Comparison of ENCODE assay signal across 1 cellular context in genomic region chr4:185395956-185396723, GRCh38.
TF ChIP-seq lines count a peak whose summit lies in the region.

No MANE protein-coding gene starts in this region.

TF ChIP-seq in K562, 482 proteins besides CTCF, POLR2A, EP300 and RAD21 (continued from another document and continues in another):
- peak; percentile 58 for TF ChIP-seq GMEB1 (CRISPR knock-in tag; IDR thresholded peaks at IDR 0.05)
- TF ChIP-seq E2F8 (IDR thresholded peaks at IDR 0.05; ENCODE audit: low read depth, partially characterized antibody), result peak; percentile 47
- TF ChIP-seq FOXK1 (CRISPR knock-in tag; IDR thresholded peaks at IDR 0.05; ENCODE audit: borderline replicate concordance), result peak; percentile 91; the same call in 1 of the 2 replicates
- no peak; the same call in 1 of the 2 replicates for TF ChIP-seq TCF3 (CRISPR knock-in tag; IDR thresholded peaks at IDR 0.05)
- TF ChIP-seq RREB1 (CRISPR knock-in tag; IDR thresholded peaks at IDR 0.05), result peak; percentile 65; the same call in 1 of the 2 replicates
- TF ChIP-seq HMG20B (CRISPR knock-in tag; IDR thresholded peaks at IDR 0.05), result no peak; the same call in 1 of the 2 replicates
- TF ChIP-seq SETDB1 (IDR thresholded peaks at IDR 0.05; ENCODE audit: low read length), result no peak
- peak; percentile 77; the same call in 1 of the 2 replicates for TF ChIP-seq JUND (IDR thresholded peaks at IDR 0.05; ENCODE audit: borderline replicate concordance, low read depth, low read length)
- TF ChIP-seq JUND (tag; IDR thresholded peaks at IDR 0.05; ENCODE audit: borderline replicate concordance, low read depth, low read length), result peak; percentile 6; the same call in 2 of the 3 replicates
- peak; percentile 83 for TF ChIP-seq HMGN3 (IDR thresholded peaks at IDR 0.05; ENCODE audit: borderline replicate concordance, extremely low read depth, insufficient read length, low read depth, low read length)
- TF ChIP-seq TEAD2 (tag; IDR thresholded peaks at IDR 0.05), result no peak
- TF ChIP-seq KDM2B (CRISPR knock-in tag; IDR thresholded peaks at IDR 0.05), result peak; percentile 15; the same call in 1 of the 2 replicates
- TF ChIP-seq TAF7 (tag; IDR thresholded peaks at IDR 0.05), result no peak
- peak; percentile 23; the same call in 1 of the 2 replicates for TF ChIP-seq CBX1 (IDR thresholded peaks at IDR 0.05; ENCODE audit: low read depth)
- no peak for TF ChIP-seq STAT5A (IDR thresholded peaks at IDR 0.05; ENCODE audit: borderline replicate concordance, low read length)
- no peak for TF ChIP-seq IRF2 (CRISPR knock-in tag; IDR thresholded peaks at IDR 0.05)
- peak; percentile 37 for TF ChIP-seq PRPF4 (IDR thresholded peaks at IDR 0.05; ENCODE audit: insufficient read depth, low read depth, low read length, poor library complexity, severe bottlenecking)
- TF ChIP-seq CEBPG (CRISPR knock-in tag; IDR thresholded peaks at IDR 0.05), result no peak
- TF ChIP-seq CEBPG (tag; conservative IDR thresholded peaks at IDR 0.05 in 1 of 2, IDR thresholded peaks at IDR 0.05 in 1 of 2), result no peak
- TF ChIP-seq PKNOX1 (IDR thresholded peaks at IDR 0.05), result 0 out of 2 replicates have a peak, but pooled peaks have one; percentile 26
- TF ChIP-seq RBM17 (IDR thresholded peaks at IDR 0.05; ENCODE audit: borderline replicate concordance, low read depth, low read length), result no peak
- TF ChIP-seq BDP1 (IDR thresholded peaks at IDR 0.05; ENCODE audit: insufficient read depth, insufficient read length), result no peak
- TF ChIP-seq ZNF143 (CRISPR knock-in tag; IDR thresholded peaks at IDR 0.05), result 0 out of 2 replicates have a peak, but pooled peaks have one; percentile 29
- TF ChIP-seq CXXC5 (CRISPR knock-in tag; IDR thresholded peaks at IDR 0.05), result peak; percentile 90
- peak; percentile 97 for TF ChIP-seq CREB1 (IDR thresholded peaks at IDR 0.05)
- TF ChIP-seq CREB1 (CRISPR knock-in tag; IDR thresholded peaks at IDR 0.05), result peak; percentile 94
- no peak for TF ChIP-seq SMAD1 (IDR thresholded peaks at IDR 0.05; ENCODE audit: low read depth, low read length, partially characterized antibody)
- peak in 1 of 2 experiments; percentile 48; a peak in 1 of 4 replicates for TF ChIP-seq MLLT1 (IDR thresholded peaks at IDR 0.05)
- TF ChIP-seq PURB (CRISPR knock-in tag; IDR thresholded peaks at IDR 0.05; ENCODE audit: low read depth), result no peak
- no peak for TF ChIP-seq ETS2 (tag; IDR thresholded peaks at IDR 0.05; ENCODE audit: borderline replicate concordance, poor library complexity, severe bottlenecking)
- TF ChIP-seq MCM7 (IDR thresholded peaks at IDR 0.05), result no peak
- peak; percentile 69 for TF ChIP-seq KDM5B (IDR thresholded peaks at IDR 0.05; ENCODE audit: insufficient replicate concordance, low read depth, low read length)
- TF ChIP-seq U2AF2 (optimal IDR thresholded peaks at IDR 0.05; ENCODE audit: low read depth, low read length), result no peak
- TF ChIP-seq ZNF778 (CRISPR knock-in tag; IDR thresholded peaks at IDR 0.05), result no peak
- no peak for TF ChIP-seq TFAM (CRISPR knock-in tag; conservative IDR thresholded peaks at IDR 0.05)
- TF ChIP-seq POLR2H (tag; IDR thresholded peaks at IDR 0.05; ENCODE audit: low read depth), result 0 out of 2 replicates have a peak, but pooled peaks have one; percentile 3
- 0 out of 2 replicates have a peak, but pooled peaks have one; percentile 2 for TF ChIP-seq ZNF316 (IDR thresholded peaks at IDR 0.05)
- TF ChIP-seq ZNF77 (CRISPR knock-in tag; IDR thresholded peaks at IDR 0.05), result no peak
- peak; percentile 86; the same call in 1 of the 2 replicates for TF ChIP-seq EHMT2 (IDR thresholded peaks at IDR 0.05)
- TF ChIP-seq MAFK (IDR thresholded peaks at IDR 0.05; ENCODE audit: low read length), result no peak
- TF ChIP-seq ELF2 (CRISPR knock-in tag; IDR thresholded peaks at IDR 0.05), result no peak
- no peak for TF ChIP-seq KAT8 (IDR thresholded peaks at IDR 0.05; ENCODE audit: low read depth)
- TF ChIP-seq ZKSCAN3 (CRISPR knock-in tag; IDR thresholded peaks at IDR 0.05), result no peak
- no peak for TF ChIP-seq ZNF586 (CRISPR knock-in tag; conservative IDR thresholded peaks at IDR 0.05)
- TF ChIP-seq TAF9B (IDR thresholded peaks at IDR 0.05; ENCODE audit: partially characterized antibody), result no peak
- peak; percentile 77; the same call in 1 of the 2 replicates for TF ChIP-seq ZNF431 (CRISPR knock-in tag; IDR thresholded peaks at IDR 0.05)
- TF ChIP-seq FOXJ2 (tag; IDR thresholded peaks at IDR 0.05), result no peak
- TF ChIP-seq STAG1 (CRISPR knock-in tag; IDR thresholded peaks at IDR 0.05; ENCODE audit: borderline replicate concordance), result no peak
- no peak for TF ChIP-seq ZNF764 (CRISPR knock-in tag; IDR thresholded peaks at IDR 0.05; ENCODE audit: low read depth)
- no peak for TF ChIP-seq TAF15 (IDR thresholded peaks at IDR 0.05; ENCODE audit: low read depth, low read length)
- no peak for TF ChIP-seq HNRNPH1 (optimal IDR thresholded peaks at IDR 0.05; ENCODE audit: low read depth, low read length)
- TF ChIP-seq EZH2 (IDR thresholded peaks at IDR 0.05; ENCODE audit: borderline replicate concordance, low read depth, low read length), result no peak
- TF ChIP-seq SMARCC2 (IDR thresholded peaks at IDR 0.05; ENCODE audit: low read depth), result no peak
- 0 out of 2 replicates have a peak, but pooled peaks have one; percentile 30 for TF ChIP-seq ZSCAN32 (CRISPR knock-in tag; IDR thresholded peaks at IDR 0.05)
- TF ChIP-seq ZNF785 (CRISPR knock-in tag; IDR thresholded peaks at IDR 0.05), result no peak
- 0 out of 2 replicates have a peak, but pooled peaks have one; percentile 16 for TF ChIP-seq MBD2 (IDR thresholded peaks at IDR 0.05; ENCODE audit: borderline replicate concordance, low read depth)
- TF ChIP-seq ZNF175 (CRISPR knock-in tag; IDR thresholded peaks at IDR 0.05; ENCODE audit: low read depth), result peak; percentile 69; the same call in 1 of the 2 replicates
- no peak for TF ChIP-seq IRF9 (tag; IDR thresholded peaks at IDR 0.05)
- TF ChIP-seq SIN3A (IDR thresholded peaks at IDR 0.05; ENCODE audit: borderline replicate concordance in 2 of 2, control insufficient read depth in 1 of 2, low read depth in 2 of 2, low read length in 2 of 2), result peak; percentile 88 to 95; a peak in 3 of 4 replicates
- no peak for TF ChIP-seq ZNF695 (CRISPR knock-in tag; IDR thresholded peaks at IDR 0.05)
- TF ChIP-seq ZNF398 (CRISPR knock-in tag; IDR thresholded peaks at IDR 0.05), result no peak
